In the genomic region with DNA sequence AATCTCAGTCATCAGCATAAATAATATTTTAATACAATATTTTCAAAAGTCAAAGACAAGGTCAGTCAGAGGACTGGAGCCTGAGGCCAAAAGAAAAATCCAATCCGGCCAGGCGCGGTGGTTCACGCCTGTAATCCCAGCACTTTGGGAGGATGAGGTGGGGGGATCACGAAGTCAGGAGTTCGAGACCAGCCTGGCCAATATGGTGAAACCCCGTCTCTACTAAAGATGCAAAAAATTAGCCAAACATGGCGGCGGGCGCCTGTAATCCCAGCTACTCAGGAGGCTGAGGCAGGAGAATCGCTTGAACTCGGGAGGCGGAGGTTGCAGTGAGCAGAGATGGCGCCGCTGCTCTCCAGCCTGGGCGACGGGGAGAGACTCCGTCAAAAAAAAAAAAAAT, we compare ENCODE assay signal across 8 cellular contexts. TPM values are rescaled to one million over a fixed set of nuclear protein-coding genes. Genes with fewer than 3 reads are reported as not detected.
DNase-seq lines count a peak whose midpoint lies in the region; ATAC-seq, FAIRE-seq and TF ChIP-seq lines count a peak whose summit lies in the region.
"Not testable (repeated sequence)": the region's sequence is repeated elsewhere in the genome, so short reads cannot be mapped to it uniquely, and the experiment has no call there.

No MANE protein-coding gene starts in this region.

- not testable (repeated sequence) for H4K20me1 ChIP-seq in SK-N-SH (ENCODE audit: insufficient read depth); endothelial cell of umbilical vein (replicated peaks; ENCODE audit: control insufficient read depth, extremely low read depth, insufficient read depth, low read length)

- not testable (repeated sequence) for DNase-seq in CD8-positive, alpha-beta memory T cell; SK-N-SH; endothelial cell of umbilical vein (ENCODE audit: low read depth, low spot score); skeletal muscle cell (ENCODE audit: low read depth); upper lobe of right lung
- peak in 1 of 2 donors; percentile 56 for DNase-seq in ascending aorta (ENCODE audit: low spot score in 2 of 2)

- H3K27me3 ChIP-seq in CD8-positive, alpha-beta memory T cell (ENCODE audit: insufficient read depth, low read length, poor library complexity, severe bottlenecking); SK-N-SH (ENCODE audit: insufficient read depth); ascending aorta; endothelial cell of umbilical vein (ENCODE audit: control insufficient read depth in 2 of 2, insufficient read depth in 2 of 2, low read length in 2 of 2); iPS-20b (ENCODE audit: insufficient read depth, low read length); upper lobe of right lung: not testable (repeated sequence)

- 81% methylated on average over 18 of the region's 18 CpGs for WGBS in SK-N-SH (ENCODE audit: low lambda C conversion rate)

- not testable (repeated sequence) for H3K4me1 ChIP-seq in CD8-positive, alpha-beta memory T cell (ENCODE audit: insufficient read depth, low read length); SK-N-SH (ENCODE audit: control insufficient read depth in 1 of 2, insufficient read depth in 2 of 2, low read depth in 1 of 2, low read length in 1 of 2); ascending aorta; endothelial cell of umbilical vein (ENCODE audit: control insufficient read depth, extremely low read depth, insufficient read depth, low read length); upper lobe of right lung
- peaks cover 16% of the 10 kb centered on the region for H3K4me1 ChIP-seq in iPS-20b (ENCODE audit: insufficient read depth, low read length)

- FAIRE-seq in endothelial cell of umbilical vein (lab: Jason Lieb, UNC), result not testable (repeated sequence)

- H3F3A ChIP-seq in SK-N-SH (replicated peaks; ENCODE audit: insufficient read depth), result not testable (repeated sequence)

- not testable (repeated sequence) for TF ChIP-seq EP300 in SK-N-SH (IDR thresholded peaks at IDR 0.05; ENCODE audit: borderline replicate concordance in 1 of 2, low read depth in 1 of 2, low read length in 1 of 2)

- intact Hi-C loops in ascending aorta (cut with DNase I) (loop anchor here (1.0 kb wide), 2 partner anchors 18 to 103 kb away; a partner anchor contains a TSS), endothelial cell of umbilical vein (cut with micrococcal nuclease) (loop anchor here (1.0 to 10.0 kb wide), 8 partner anchors 18 to 535 kb away; a partner anchor contains a TSS)
- intact Hi-C loops in upper lobe of right lung (cut with DNase I), result not testable (repeated sequence)

- CTCF ChIA-PET in CD8-positive, alpha-beta memory T cell (lab: Charles Lee), result interaction anchor here (0.7 to 3.3 kb wide), 2 partner anchors 9 to 12 kb away, joined by 3 to 21 read pairs; no protein-coding TSS in a partner anchor
- CTCF ChIA-PET in SK-N-SH (lab: Yijun Ruan, JAX) (interaction anchor here (0.6 to 2.9 kb wide), 7 partner anchors 9 to 223 kb away, joined by 3 to 22 read pairs (median 5); a partner anchor contains a TSS), endothelial cell of umbilical vein (lab: Charles Lee) (interaction anchor here (0.6 to 3.3 kb wide), 13 partner anchors 10 to 713 kb away, joined by 3 to 11 read pairs (median 4); a partner anchor contains a TSS)

- not testable (repeated sequence) for H3K9me3 Mint-ChIP-seq in CD8-positive, alpha-beta memory T cell; nephron

- peak overlapping the region; percentile 85; the same call in 1 of the 2 replicates for H3K4me2 ChIP-seq in SK-N-SH
- H3K4me2 ChIP-seq in endothelial cell of umbilical vein (ENCODE audit: insufficient read depth, low read length), result peak overlapping the region; percentile 88

- peak overlapping the region; percentile 58 to 92 (median 86) for H3K4me3 Mint-ChIP-seq in CD8-positive, alpha-beta memory T cell
- H3K4me3 Mint-ChIP-seq in nephron, result peak overlapping the region; percentile 84 to 88 (median 86)

- not testable (repeated sequence) for H3K9me1 ChIP-seq in endothelial cell of umbilical vein (replicated peaks; ENCODE audit: control insufficient read depth, extremely low read depth, insufficient read depth, low read length)

- H3K27ac Mint-ChIP-seq in CD8-positive, alpha-beta memory T cell, result peak overlapping the region in 4 of 8 donors; percentile 14 to 78 (median 58)
- peak overlapping the region in 1 of 3 experiments; percentile 82 for H3K27ac Mint-ChIP-seq in nephron

- POLR2A ChIA-PET in CD8-positive, alpha-beta memory T cell (lab: Charles Lee); SK-N-SH (lab: Yijun Ruan, JAX): not testable (repeated sequence)
- POLR2A ChIA-PET in endothelial cell of umbilical vein (lab: Charles Lee), result interaction anchor here (0.7 kb wide), 1 partner anchor 517 kb away, joined by 3 read pairs; no protein-coding TSS in a partner anchor

- ATAC-seq in upper lobe of right lung, result not testable (repeated sequence)

- H3K27me3 Mint-ChIP-seq in CD8-positive, alpha-beta memory T cell; nephron (ENCODE audit: low read depth): not testable (repeated sequence)

- dilution Hi-C loops in endothelial cell of umbilical vein (cut with MboI; ENCODE audit: extremely low pct_ligation_motif_present, low sequenced_read_pairs), result not testable (repeated sequence)

- H3K4me1 Mint-ChIP-seq in CD8-positive, alpha-beta memory T cell, result peaks cover 12 to 31% (median 21%) of the 10 kb centered on the region in 3 donors
- not testable (repeated sequence) for H3K4me1 Mint-ChIP-seq in nephron

- not testable (repeated sequence) for H3K36me3 Mint-ChIP-seq in CD8-positive, alpha-beta memory T cell; nephron (ENCODE audit: low read depth)

- TF ChIP-seq RAD21 in SK-N-SH (IDR thresholded peaks at IDR 0.05; ENCODE audit: low read length), result not testable (repeated sequence)

- H3K9me3 ChIP-seq in CD8-positive, alpha-beta memory T cell (ENCODE audit: low read length); SK-N-SH; ascending aorta; endothelial cell of umbilical vein (replicated peaks; ENCODE audit: control insufficient read depth, insufficient read depth, low read length); iPS-20b (ENCODE audit: insufficient read depth, low read depth, low read length); upper lobe of right lung: not testable (repeated sequence)

- H3K79me2 ChIP-seq in SK-N-SH (ENCODE audit: insufficient read depth); endothelial cell of umbilical vein (ENCODE audit: control insufficient read depth, insufficient read depth, low read length): not testable (repeated sequence)

- not testable (repeated sequence) for H3K9me2 ChIP-seq in SK-N-SH

- peak overlapping the region; percentile 99; the same call in 1 of the 2 replicates for H2AFZ ChIP-seq in SK-N-SH (ENCODE audit: low read depth)
- H2AFZ ChIP-seq in endothelial cell of umbilical vein (ENCODE audit: low read depth, low read length), result not testable (repeated sequence)

- not testable (repeated sequence) for H3K9ac ChIP-seq in SK-N-SH
- peak overlapping the region; percentile 94 for H3K9ac ChIP-seq in endothelial cell of umbilical vein (replicated peaks; ENCODE audit: extremely low read depth, insufficient read depth, low read length)
- peak overlapping the region; percentile 91; the same call in 1 of the 2 replicates for H3K9ac ChIP-seq in iPS-20b (ENCODE audit: low read depth, low read length)

- H3K36me3 ChIP-seq in CD8-positive, alpha-beta memory T cell (ENCODE audit: insufficient read depth, low read length); SK-N-SH (replicated peaks in 1 of 2; ENCODE audit: control insufficient read depth in 1 of 2, insufficient read depth in 2 of 2, low read length in 1 of 2); ascending aorta; endothelial cell of umbilical vein (ENCODE audit: control insufficient read depth in 2 of 2, extremely low read depth in 1 of 2, insufficient read depth in 2 of 2, low read length in 2 of 2); iPS-20b (ENCODE audit: insufficient read depth, low read depth, low read length); upper lobe of right lung: not testable (repeated sequence)

- not testable (repeated sequence) for TF ChIP-seq CTCF in SK-N-SH (IDR thresholded peaks at IDR 0.05); ascending aorta (IDR thresholded peaks at IDR 0.05); endothelial cell of umbilical vein (IDR thresholded peaks at IDR 0.05; ENCODE audit: extremely low read depth in 1 of 2, insufficient read depth in 1 of 2, low read depth in 1 of 2, low read length in 2 of 2); nephron (IDR thresholded peaks at IDR 0.05; ENCODE audit: unreplicated experiment in 3 of 3); upper lobe of right lung (IDR thresholded peaks at IDR 0.05)

- not testable (repeated sequence) for H3K27ac ChIP-seq in CD8-positive, alpha-beta memory T cell (ENCODE audit: low read depth, low read length); SK-N-SH (ENCODE audit: low read depth in 2 of 2, low read length in 1 of 2); ascending aorta; endothelial cell of umbilical vein (ENCODE audit: insufficient read depth, low read depth, low read length); iPS-20b (ENCODE audit: low read length); upper lobe of right lung

- BruUV-seq in endothelial cell of umbilical vein (replicated peaks; lab: Mats Ljungman, UMichigan), result not testable (repeated sequence)

- not testable (repeated sequence) for TF ChIP-seq POLR2A in endothelial cell of umbilical vein (IDR thresholded peaks at IDR 0.05; ENCODE audit: low read depth, low read length)

- not testable (repeated sequence) for H3K4me3 ChIP-seq in CD8-positive, alpha-beta memory T cell (ENCODE audit: low read length)
- peak overlapping the region in 1 of 2 experiments; percentile 49; a peak in 3 of 4 replicates for H3K4me3 ChIP-seq in SK-N-SH (ENCODE audit: low read depth in 2 of 2, low read length in 1 of 2)
- peak overlapping the region; percentile 56 to 69 for H3K4me3 ChIP-seq in ascending aorta
- peak overlapping the region in 2 of 3 experiments; percentile 41 to 72 for H3K4me3 ChIP-seq in endothelial cell of umbilical vein (replicated peaks in 1 of 3; ENCODE audit: insufficient read depth in 1 of 3, low read depth in 1 of 3, low read length in 3 of 3)
- H3K4me3 ChIP-seq in iPS-20b (ENCODE audit: low read length), result peak overlapping the region; percentile 77; the same call in 1 of the 2 replicates
- peak overlapping the region; percentile 58 for H3K4me3 ChIP-seq in skeletal muscle cell (ENCODE audit: low read depth, low read length)
- peak overlapping the region; percentile 58 for H3K4me3 ChIP-seq in upper lobe of right lung

RNA-seq across cellular contexts. Expression of a gene that starts 18.1 kb away (rescaled TPM):
- total RNA-seq in CD8-positive, alpha-beta memory T cell, result 10 to 100 TPM; 15.7 to 15.9 TPM
- 22.7 TPM for polyA plus RNA-seq in CD8-positive, alpha-beta memory T cell
- polyA plus RNA-seq in SK-N-SH (2012; rRNA removed) (41.4 and 49.6 TPM in 2 replicates), endothelial cell of umbilical vein (43.1 and 45.2 TPM in 2 replicates)
- 51.8 and 53.1 TPM in 2 replicates for polyA plus RNA-seq in SK-N-SH (2012; cell fraction: cytosol; rRNA removed)
- 19.0 and 27.1 TPM in 2 replicates for polyA plus RNA-seq in SK-N-SH (2012; cell fraction: nucleus; rRNA removed)
- total RNA-seq in ascending aorta (86.7 TPM), endothelial cell of umbilical vein (43.0 and 44.0 TPM in 2 replicates), upper lobe of right lung (109 TPM)
- polyA plus RNA-seq in endothelial cell of umbilical vein (2011; cell fraction: cytosol; rRNA removed), result 47.2 and 49.3 TPM in 2 replicates
- 40.6 and 41.0 TPM in 2 replicates for polyA plus RNA-seq in endothelial cell of umbilical vein (2011; cell fraction: nucleus; rRNA removed)
- 35.8 and 40.5 TPM in 2 replicates for polyA plus RNA-seq in endothelial cell of umbilical vein (2012)
- polyA minus RNA-seq in endothelial cell of umbilical vein, result 29.3 and 35.4 TPM in 2 replicates
- polyA minus RNA-seq in endothelial cell of umbilical vein (2011; cell fraction: cytosol; rRNA and poly(A)+ RNA removed), result 11.5 TPM
- 30.5 and 41.8 TPM in 2 replicates for polyA minus RNA-seq in endothelial cell of umbilical vein (2011; cell fraction: nucleus; rRNA and poly(A)+ RNA removed)
